ENCODE assay signal across 24 cellular contexts in genomic region chr4:47550899-47551548, GRCh38.
A peak's percentile ranks its signal among the peaks of the same experiment; 100 is the strongest.
DNase-seq lines count a peak whose midpoint lies in the region; ATAC-seq and TF ChIP-seq lines count a peak whose summit lies in the region.
"Had no signal": no experiment of that assay in that cellular context is flagged by ENCODE, and none has a peak within 500 bp of the region (broad histone marks: within the 10 kb centered on the region; RNA-seq: fewer than 3 reads in every experiment).

No MANE protein-coding gene starts in this region.

- no peaks in the 10 kb centered on the region for H3K9me3 Mint-ChIP-seq in HFFc6
- peaks cover 9% of the 10 kb centered on the region for H3K9me3 Mint-ChIP-seq in Caco-2 (ENCODE audit: unreplicated experiment)
- H3K9me3 Mint-ChIP-seq: CD4-positive, CD25-positive, alpha-beta regulatory T cell had no signal

- ATAC-seq in heart left ventricle, result no peak
- no peak for ATAC-seq in GM19452 (IDR thresholded peaks at IDR 0.05; ENCODE audit: unreplicated experiment)
- ATAC-seq: HepG2, Panc1 had no signal

- intact Hi-C loops in Caco-2 (cut with micrococcal nuclease; ENCODE audit: unreplicated experiment) (no loop called here), heart left ventricle (cut with DNase I) (no loop called here), esophagus muscularis mucosa (cut with DNase I) (no loop called here)

- no peak for TF ChIP-seq CTCF in HFFc6 (IDR thresholded peaks at IDR 0.05)
- no peak for TF ChIP-seq CTCF in brain microvascular endothelial cell (IDR thresholded peaks at IDR 0.05; ENCODE audit: low read depth, low read length, missing control alignments)
- no peak for TF ChIP-seq CTCF in Caco-2 (IDR thresholded peaks at IDR 0.05; ENCODE audit: insufficient read depth in 1 of 2, low read depth in 1 of 2, low read length in 1 of 2, severe bottlenecking in 1 of 2, unreplicated experiment in 1 of 2)
- TF ChIP-seq CTCF in heart left ventricle (IDR thresholded peaks at IDR 0.05), result no peak
- no peak for TF ChIP-seq CTCF in esophagus muscularis mucosa (IDR thresholded peaks at IDR 0.05)

- POLR2A ChIA-PET in Caco-2 (lab: Charles Lee), result no interaction called here

- TF ChIP-seq EP300 in esophagus muscularis mucosa (IDR thresholded peaks at IDR 0.05), result no peak

- H3K9me3 ChIP-seq in Caco-2, result no peaks in the 10 kb centered on the region
- no peaks in the 10 kb centered on the region for H3K9me3 ChIP-seq in heart left ventricle
- no peaks in the 10 kb centered on the region for H3K9me3 ChIP-seq in esophagus muscularis mucosa
- H3K9me3 ChIP-seq: BLaER1 had no signal

- H3K27ac Mint-ChIP-seq in HFFc6 (peak overlapping the region; percentile 71), Caco-2 (ENCODE audit: unreplicated experiment) (no peak overlapping the region)

- CTCF ChIA-PET in Caco-2 (lab: Charles Lee), result no interaction called here

- H3K79me2 ChIP-seq in ACC112 (ENCODE audit: control insufficient read depth, insufficient read depth, low read length, unreplicated experiment), result no peaks in the 10 kb centered on the region

- H2AFZ ChIP-seq in ACC112 (ENCODE audit: low read length, unreplicated experiment), result no peak overlapping the region

- H3K36me3 Mint-ChIP-seq in HFFc6 (ENCODE audit: low read depth), result peaks cover 76% of the 10 kb centered on the region
- H3K36me3 Mint-ChIP-seq in Caco-2 (ENCODE audit: insufficient read depth, unreplicated experiment), result peaks cover 7% of the 10 kb centered on the region

- DNase-seq in HFFc6 (no peak), brain microvascular endothelial cell (no peak), iris pigment epithelial cell (ENCODE audit: low read depth) (peak; percentile 38), Caco-2 (no peak), heart left ventricle (no peak), esophagus muscularis mucosa (ENCODE audit: extremely low spot score) (no peak)
- DNase-seq: 8988T; CD4-positive, CD25-positive, alpha-beta regulatory T cell; COR-L47; DMS79; KG1; MM.1S; NCI-H1694; NCI-H2029 treated with DMSO at 0.1 percent for 48 hours; NCI-H446 treated with DMSO at 0.1 percent for 48 hours; NCI-H526; NCI-H82; SHP77 had no signal

- TF ChIP-seq POLR2A in heart left ventricle (IDR thresholded peaks at IDR 0.05) (no peak), esophagus muscularis mucosa (IDR thresholded peaks at IDR 0.05; ENCODE audit: low read depth) (no peak)

- BruUV-seq in Caco-2 (replicated peaks; lab: Mats Ljungman, UMichigan), result no TSS peak

- H3K27me3 ChIP-seq in ACC112 (ENCODE audit: insufficient read depth, low read length) (no peaks in the 10 kb centered on the region), brain microvascular endothelial cell (replicated peaks) (no peaks in the 10 kb centered on the region), Caco-2 (replicated peaks; ENCODE audit: control insufficient read depth, insufficient read depth, low read length) (no peaks in the 10 kb centered on the region), heart left ventricle (no peaks in the 10 kb centered on the region), esophagus muscularis mucosa (no peaks in the 10 kb centered on the region)
- H3K27me3 ChIP-seq: BLaER1 had no signal

- H3K4me3 ChIP-seq in ACC112 (ENCODE audit: low read depth, low read length) (no peak overlapping the region), brain microvascular endothelial cell (ENCODE audit: low read depth, low read length) (no peak overlapping the region), Caco-2 (ENCODE audit: low read depth, low read length) (no peak overlapping the region), heart left ventricle (no peak overlapping the region), esophagus muscularis mucosa (no peak overlapping the region)
- H3K4me3 ChIP-seq: BLaER1 had no signal

- H3K36me3 ChIP-seq in ACC112 (ENCODE audit: insufficient read depth, low read length), result peaks cover 46% of the 10 kb centered on the region
- peaks cover 37% of the 10 kb centered on the region for H3K36me3 ChIP-seq in brain microvascular endothelial cell (replicated peaks)
- no peaks in the 10 kb centered on the region for H3K36me3 ChIP-seq in Caco-2 (ENCODE audit: control insufficient read depth, insufficient read depth, low read length)
- peaks cover 0 to 91% (median 83%) of the 10 kb centered on the region in 9 donors for H3K36me3 ChIP-seq in heart left ventricle
- peaks cover 0 to 71% (median 44%) of the 10 kb centered on the region in 4 donors for H3K36me3 ChIP-seq in esophagus muscularis mucosa
- H3K36me3 ChIP-seq: BLaER1 had no signal

- H3K4me3 Mint-ChIP-seq in HFFc6 (peak overlapping the region; percentile 19), Caco-2 (ENCODE audit: unreplicated experiment) (no peak overlapping the region)
- H3K4me3 Mint-ChIP-seq: CD4-positive, CD25-positive, alpha-beta regulatory T cell had no signal

- in situ Hi-C loops in brain microvascular endothelial cell (cut with HindIII; ENCODE audit: low pct_ligation_motif_present, low sequenced_read_pairs), result no loop called here

- H3K27ac ChIP-seq in ACC112 (ENCODE audit: low read depth, low read length) (0 out of 2 replicates have a peak overlapping the region, but pooled peaks have one; percentile 7), brain microvascular endothelial cell (peak overlapping the region; percentile 71), heart left ventricle (no peak overlapping the region), esophagus muscularis mucosa (replicated peaks in 1 of 4) (no peak overlapping the region)
- H3K27ac ChIP-seq: BLaER1, RWPE1 had no signal

- H3K4me1 ChIP-seq in ACC112 (ENCODE audit: control insufficient read depth, insufficient read depth, low read length, unreplicated experiment), result peaks cover 7% of the 10 kb centered on the region
- no peaks in the 10 kb centered on the region for H3K4me1 ChIP-seq in Caco-2
- H3K4me1 ChIP-seq in heart left ventricle, result no peaks in the 10 kb centered on the region
- no peaks in the 10 kb centered on the region for H3K4me1 ChIP-seq in esophagus muscularis mucosa
- H3K4me1 ChIP-seq: BLaER1 had no signal

- 97% methylated on average over 7 of the region's 7 CpGs for WGBS in heart left ventricle, 4 donors
- 95% methylated on average over 7 of the region's 7 CpGs for WGBS in esophagus muscularis mucosa

- H3K4me1 Mint-ChIP-seq in HFFc6 (ENCODE audit: low read depth), result peaks cover 41% of the 10 kb centered on the region
- H3K4me1 Mint-ChIP-seq in Caco-2 (ENCODE audit: low read depth, unreplicated experiment), result no peaks in the 10 kb centered on the region

- H3K27me3 Mint-ChIP-seq in HFFc6 (ENCODE audit: insufficient read depth), result no peaks in the 10 kb centered on the region; the same call in 1 of the 2 replicates
- H3K27me3 Mint-ChIP-seq in Caco-2 (ENCODE audit: insufficient read depth, unreplicated experiment), result no peaks in the 10 kb centered on the region
- H3K27me3 Mint-ChIP-seq: CD4-positive, CD25-positive, alpha-beta regulatory T cell had no signal

Comparison
In these comparisons a context has a peak if more than half of its experiments do, and no peak if none do; other contexts are left out.
1. H3K27ac ChIP-seq: peak in ACC112 (single experiment) and brain microvascular endothelial cell (single experiment); none in heart left ventricle (0 of 12) and esophagus muscularis mucosa (0 of 4).